Comparison of ENCODE assay signal across 18 cellular contexts in the genomic region with DNA sequence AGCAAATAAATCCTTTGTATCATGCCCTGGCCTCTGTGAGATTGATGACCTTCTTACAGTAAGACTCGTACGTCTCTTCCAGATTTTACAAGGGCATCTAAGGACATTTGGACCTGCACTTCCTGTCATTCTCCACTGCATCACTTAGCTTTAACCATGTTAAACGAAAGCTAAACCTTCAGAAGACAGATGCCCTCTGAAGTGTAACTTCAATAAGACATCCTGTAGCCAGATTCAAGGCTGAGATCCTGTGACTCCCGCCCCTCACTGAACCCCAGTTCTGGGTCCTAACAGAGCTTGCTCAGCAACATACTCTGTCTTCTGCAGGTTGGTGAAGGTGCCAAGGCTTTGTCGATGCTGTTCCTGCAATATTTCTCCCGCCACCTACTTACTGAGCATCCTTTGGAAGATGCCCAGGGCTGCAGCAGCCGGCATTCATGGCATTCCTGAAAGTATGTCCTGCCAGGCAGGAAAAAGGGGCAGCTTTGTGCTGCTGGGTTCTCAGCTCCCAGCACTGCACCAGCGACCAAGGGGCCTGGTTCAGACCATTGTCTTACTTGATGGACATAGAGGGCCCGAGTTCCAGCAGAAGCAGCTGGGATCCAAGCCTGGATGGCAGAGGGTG.
DNase-seq lines count a peak whose midpoint lies in the region; ATAC-seq and TF ChIP-seq lines count a peak whose summit lies in the region.
"Had no signal": no experiment of that assay in that cellular context is flagged by ENCODE, and none has a peak within 500 bp of the region (broad histone marks: within the 10 kb centered on the region; RNA-seq: fewer than 3 reads in every experiment).

No MANE protein-coding gene starts in this region.

- H3K4me2 ChIP-seq in DND-41 (ENCODE audit: insufficient read depth, low read length) = no peak overlapping the region
- H3K4me2 ChIP-seq: PC-9 had no signal

- H3K36me3 Mint-ChIP-seq in CD4-positive, alpha-beta T cell (ENCODE audit: low read depth) = no peaks in the 10 kb centered on the region
- peaks cover 0 to 20% (median 3%) of the 10 kb centered on the region in 3 donors for H3K36me3 Mint-ChIP-seq in naive thymus-derived CD8-positive, alpha-beta T cell
- H3K36me3 Mint-ChIP-seq: CD14-positive monocyte had no signal

- CTCF ChIA-PET in CD4-positive, alpha-beta T cell (lab: Charles Lee) = interaction anchor here (1.2 kb wide), 1 partner anchor 19 kb away, joined by 3 read pairs; no protein-coding TSS in a partner anchor

- peaks cover 43% of the 10 kb centered on the region for H3K4me1 Mint-ChIP-seq in CD4-positive, alpha-beta T cell (ENCODE audit: low read depth)
- peaks cover 25 to 38% (median 34%) of the 10 kb centered on the region in 4 donors for H3K4me1 Mint-ChIP-seq in naive thymus-derived CD8-positive, alpha-beta T cell
- H3K4me1 Mint-ChIP-seq: B cell, CD14-positive monocyte had no signal

- DNase-seq in CD4-positive, alpha-beta T cell = no peak
- DNase-seq in DND-41 (peak; percentile 29), heart right ventricle (peak; percentile 4 to 15), DMS79 treated with DMSO at 0.1 percent for 48 hours (lab: John Stamatoyannopoulos, UW) (no peak), HuH-7.5 (ENCODE audit: low spot score) (no peak), medulla oblongata (ENCODE audit: extremely low spot score) (no peak)
- DNase-seq in naive thymus-derived CD8-positive, alpha-beta T cell = peak in 7 of 10 donors; percentile 1 to 70 (median 24)
- DNase-seq: H7, KBM-7, MG63, NCI-H2029 treated with DMSO at 0.1 percent for 48 hours, NCI-H526 treated with DMSO at 0.1 percent for 48 hours, PC-9, RPMI8226, SHP77 treated with DMSO at 0.1 percent for 48 hours had no signal

- no peaks in the 10 kb centered on the region for H3K79me2 ChIP-seq in DND-41 (ENCODE audit: insufficient read depth, low read length)

- no peaks in the 10 kb centered on the region for H3K27me3 Mint-ChIP-seq in CD4-positive, alpha-beta T cell
- H3K27me3 Mint-ChIP-seq in naive thymus-derived CD8-positive, alpha-beta T cell = peaks cover 0 to 3% (median 2%) of the 10 kb centered on the region in 5 donors
- H3K27me3 Mint-ChIP-seq: B cell had no signal

- no peak overlapping the region for H3K27ac Mint-ChIP-seq in CD4-positive, alpha-beta T cell
- peak overlapping the region in 6 of 10 donors; percentile 48 to 88 (median 55) for H3K27ac Mint-ChIP-seq in naive thymus-derived CD8-positive, alpha-beta T cell
- H3K27ac Mint-ChIP-seq: B cell, CD14-positive monocyte had no signal

- H3K9me3 Mint-ChIP-seq in CD4-positive, alpha-beta T cell = peaks cover 7% of the 10 kb centered on the region
- H3K9me3 Mint-ChIP-seq in naive thymus-derived CD8-positive, alpha-beta T cell = peaks cover 0 to 18% (median 7%) of the 10 kb centered on the region in 9 donors

- H3K9me3 ChIP-seq in CD4-positive, alpha-beta T cell (ENCODE audit: control insufficient read depth, low read length) = no peaks in the 10 kb centered on the region
- no peaks in the 10 kb centered on the region for H3K9me3 ChIP-seq in DND-41 (ENCODE audit: insufficient read depth, low read length, severe bottlenecking)
- peaks cover 0 to 11% (median 0%) of the 10 kb centered on the region in 11 donors for H3K9me3 ChIP-seq in heart right ventricle
- H3K9me3 ChIP-seq: MG63 had no signal

- no peaks in the 10 kb centered on the region for H3K27me3 ChIP-seq in CD4-positive, alpha-beta T cell (ENCODE audit: control insufficient read depth, insufficient read depth, low read length)
- H3K27me3 ChIP-seq in DND-41 (ENCODE audit: insufficient read depth, low read length, poor library complexity) = peaks cover 2% of the 10 kb centered on the region
- H3K27me3 ChIP-seq in heart right ventricle = no peaks in the 10 kb centered on the region
- H3K27me3 ChIP-seq: MG63 had no signal

- POLR2A ChIA-PET in CD4-positive, alpha-beta T cell (lab: Charles Lee) = interaction anchor here (1.0 to 1.1 kb wide), 2 partner anchors 11 to 129 kb away, joined by 3 read pairs; no protein-coding TSS in a partner anchor
- POLR2A ChIA-PET in naive thymus-derived CD8-positive, alpha-beta T cell (lab: Charles Lee) = interaction anchor here (1.0 kb wide), 1 partner anchor 126 kb away, joined by 3 read pairs; no protein-coding TSS in a partner anchor

- H3K27ac ChIP-seq in CD4-positive, alpha-beta T cell (ENCODE audit: low read depth, low read length) = no peak overlapping the region
- H3K27ac ChIP-seq in DND-41 (ENCODE audit: low read length) (no peak overlapping the region), heart right ventricle (no peak overlapping the region)
- H3K27ac ChIP-seq: PC-9 had no signal

- TF ChIP-seq CTCF in CD4-positive, alpha-beta T cell (IDR thresholded peaks at IDR 0.05) = no peak
- TF ChIP-seq CTCF in DND-41 (IDR thresholded peaks at IDR 0.05; ENCODE audit: borderline replicate concordance, extremely low read depth, low read length, poor library complexity, severe bottlenecking) = no peak
- no peak for TF ChIP-seq CTCF in heart right ventricle (IDR thresholded peaks at IDR 0.05)

- no peak overlapping the region for H2AFZ ChIP-seq in DND-41 (ENCODE audit: low read depth, low read length)
- H2AFZ ChIP-seq: PC-9 had no signal

- peak; percentile 84 for ATAC-seq in CD4-positive, alpha-beta T cell (ENCODE audit: poor library complexity)
- ATAC-seq in DND-41 (ENCODE audit: insufficient read depth, low read depth) (peak; percentile 71), heart right ventricle (peak in 4 of 8 donors; percentile 45 to 70 (median 46))
- peak; percentile 47 to 97 for ATAC-seq in naive thymus-derived CD8-positive, alpha-beta T cell
- ATAC-seq: HepG2 had no signal

- WGBS in heart right ventricle, 2 donors = 43 to 52% methylated on average over 9 of the region's 9 CpGs

- H3K4me3 ChIP-seq in DND-41 (ENCODE audit: low read depth in 1 of 2, low read length in 2 of 2) = no peak overlapping the region
- H3K4me3 ChIP-seq in heart right ventricle = no peak overlapping the region
- H3K4me3 ChIP-seq: MG63, PC-9 had no signal

- no peak overlapping the region for H3K9ac ChIP-seq in DND-41 (ENCODE audit: low read depth, low read length)

- no peaks in the 10 kb centered on the region for H3K36me3 ChIP-seq in DND-41 (ENCODE audit: insufficient read depth, low read length)
- H3K36me3 ChIP-seq in heart right ventricle = no peaks in the 10 kb centered on the region
- H3K36me3 ChIP-seq: MG63 had no signal

- H3K4me1 ChIP-seq in DND-41 (ENCODE audit: insufficient read depth, low read length) (peaks cover 15% of the 10 kb centered on the region), heart right ventricle (no peaks in the 10 kb centered on the region)

- intact Hi-C loops in CD4-positive, alpha-beta T cell (cut with DNase I, micrococcal nuclease) = no loop called here
- intact Hi-C loops in heart right ventricle (cut with DNase I) = no loop called here

- no peaks in the 10 kb centered on the region for H4K20me1 ChIP-seq in DND-41 (ENCODE audit: insufficient read depth, low read length)

- H3K4me3 Mint-ChIP-seq in CD4-positive, alpha-beta T cell = no peak overlapping the region
- peak overlapping the region in 1 of 10 donors; percentile 47 for H3K4me3 Mint-ChIP-seq in naive thymus-derived CD8-positive, alpha-beta T cell
- H3K4me3 Mint-ChIP-seq: B cell, CD14-positive monocyte had no signal

Comparison
In these comparisons a context has a peak if more than half of its experiments do, and no peak if none do; other contexts are left out.
1. DNase-seq: peak in DND-41 (single experiment), heart right ventricle (2 of 2) and naive thymus-derived CD8-positive, alpha-beta T cell (7 of 10); none in CD4-positive, alpha-beta T cell (0 of 10), DMS79 treated with DMSO at 0.1 percent for 48 hours (single experiment), HuH-7.5 (single experiment) and medulla oblongata (single experiment).